2 cellular contexts compared by ENCODE assay signal in the genomic region with DNA sequence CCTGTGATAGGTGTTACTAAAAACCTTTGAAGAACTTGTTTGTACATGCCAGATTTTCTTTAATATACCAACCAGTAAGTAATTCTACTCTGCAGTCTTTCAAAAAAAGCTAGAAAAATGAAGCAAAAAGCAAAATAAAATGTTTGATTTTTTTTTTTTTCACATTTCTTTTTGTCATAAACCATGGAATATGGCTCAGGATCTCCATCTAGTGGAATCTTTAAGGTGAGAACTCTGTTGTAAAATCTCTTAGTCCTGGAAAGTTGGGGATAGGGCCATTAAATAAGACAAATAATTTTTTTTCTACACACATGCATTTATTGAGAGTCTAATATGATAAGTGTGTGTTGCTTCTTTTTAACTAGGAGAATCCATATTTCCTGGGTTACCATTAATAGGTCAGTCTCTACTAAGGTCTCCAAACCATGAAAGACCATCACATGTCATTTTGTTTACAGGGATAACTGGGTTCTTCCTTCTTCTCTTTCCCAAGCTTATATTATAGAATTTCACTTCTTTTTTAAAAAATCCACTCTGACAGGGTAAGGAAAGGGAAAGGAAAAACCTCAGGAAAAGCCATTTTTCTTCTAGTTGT.
TF ChIP-seq lines count a peak whose summit lies in the region.

No MANE protein-coding gene starts in this region.

TF ChIP-seq in SK-N-SH, 30 proteins besides CTCF, POLR2A, EP300 and RAD21 (continued from another document):
- TF ChIP-seq TEAD4 (IDR thresholded peaks at IDR 0.05; ENCODE audit: borderline replicate concordance, insufficient read depth) (no peak), MXI1 (IDR thresholded peaks at IDR 0.05; ENCODE audit: low read depth, low read length) (no peak), FOXJ3 (CRISPR knock-in tag; IDR thresholded peaks at IDR 0.05) (no peak), SMC3 (IDR thresholded peaks at IDR 0.05; ENCODE audit: low read depth, low read length) (no peak), FOXM1 (IDR thresholded peaks at IDR 0.05; ENCODE audit: low read depth) (no peak), MEF2A (IDR thresholded peaks at IDR 0.05; ENCODE audit: borderline replicate concordance, low read depth) (no peak)

TF ChIP-seq in SK-N-SH treated with all-trans-retinoic acid at 6 μM for 48 hours, 23 proteins besides CTCF, POLR2A, EP300 and RAD21 (continued from another document):
- TF ChIP-seq, protein P1, sequence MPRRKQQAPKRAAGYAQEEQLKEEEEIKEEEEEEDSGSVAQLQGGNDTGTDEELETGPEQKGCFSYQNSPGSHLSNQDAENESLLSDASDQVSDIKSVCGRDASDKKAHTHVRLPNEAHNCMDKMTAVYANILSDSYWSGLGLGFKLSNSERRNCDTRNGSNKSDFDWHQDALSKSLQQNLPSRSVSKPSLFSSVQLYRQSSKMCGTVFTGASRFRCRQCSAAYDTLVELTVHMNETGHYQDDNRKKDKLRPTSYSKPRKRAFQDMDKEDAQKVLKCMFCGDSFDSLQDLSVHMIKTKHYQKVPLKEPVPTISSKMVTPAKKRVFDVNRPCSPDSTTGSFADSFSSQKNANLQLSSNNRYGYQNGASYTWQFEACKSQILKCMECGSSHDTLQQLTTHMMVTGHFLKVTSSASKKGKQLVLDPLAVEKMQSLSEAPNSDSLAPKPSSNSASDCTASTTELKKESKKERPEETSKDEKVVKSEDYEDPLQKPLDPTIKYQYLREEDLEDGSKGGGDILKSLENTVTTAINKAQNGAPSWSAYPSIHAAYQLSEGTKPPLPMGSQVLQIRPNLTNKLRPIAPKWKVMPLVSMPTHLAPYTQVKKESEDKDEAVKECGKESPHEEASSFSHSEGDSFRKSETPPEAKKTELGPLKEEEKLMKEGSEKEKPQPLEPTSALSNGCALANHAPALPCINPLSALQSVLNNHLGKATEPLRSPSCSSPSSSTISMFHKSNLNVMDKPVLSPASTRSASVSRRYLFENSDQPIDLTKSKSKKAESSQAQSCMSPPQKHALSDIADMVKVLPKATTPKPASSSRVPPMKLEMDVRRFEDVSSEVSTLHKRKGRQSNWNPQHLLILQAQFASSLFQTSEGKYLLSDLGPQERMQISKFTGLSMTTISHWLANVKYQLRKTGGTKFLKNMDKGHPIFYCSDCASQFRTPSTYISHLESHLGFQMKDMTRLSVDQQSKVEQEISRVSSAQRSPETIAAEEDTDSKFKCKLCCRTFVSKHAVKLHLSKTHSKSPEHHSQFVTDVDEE (CRISPR knock-in tag; IDR thresholded peaks at IDR 0.05) = no peak
- no peak for TF ChIP-seq CSDC2 (CRISPR knock-in tag; IDR thresholded peaks at IDR 0.05)
TF ChIP-seq in SK-N-SH treated with all-trans-retinoic acid at 6 μM for 48 hours: peak in this region for 0.
